ENCODE assay signal across 8 cellular contexts in the genomic region with DNA sequence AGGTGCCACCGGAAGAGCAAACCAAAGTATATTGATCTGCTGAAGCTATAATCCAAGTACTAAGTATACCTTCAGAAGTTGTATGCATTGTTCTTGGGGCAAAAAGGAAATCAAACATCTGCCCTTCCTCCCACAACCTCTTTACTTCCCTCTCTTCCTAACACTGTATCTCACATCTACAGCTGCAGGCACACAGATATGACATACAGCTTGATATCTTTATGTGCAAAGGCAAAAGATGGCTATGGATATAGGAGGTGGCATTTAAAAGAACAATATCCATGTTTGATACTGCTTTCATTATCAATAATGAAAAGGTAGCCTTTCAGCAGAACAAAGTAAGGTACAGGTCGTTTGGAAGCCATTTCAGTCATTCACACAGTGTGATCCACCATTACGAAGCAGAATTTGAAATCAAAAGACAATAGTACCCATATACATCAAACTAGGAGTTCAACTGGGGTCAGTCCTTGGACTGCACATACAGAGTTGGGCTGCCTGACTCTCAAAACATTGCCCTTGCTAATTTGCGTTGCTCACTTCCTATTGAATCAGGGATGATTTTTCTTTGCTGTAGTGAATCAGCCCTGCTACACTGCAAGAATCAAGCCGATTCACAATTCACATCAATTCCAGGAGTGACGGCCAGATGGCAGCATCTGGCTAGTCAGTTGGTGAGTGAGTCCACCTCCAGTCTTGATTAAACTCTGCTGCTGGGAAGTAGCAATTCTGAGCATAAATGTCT. TPM values are rescaled to one million over a fixed set of nuclear protein-coding genes. Genes with fewer than 3 reads are reported as not detected.
DNase-seq lines count a peak whose midpoint lies in the region; ATAC-seq, FAIRE-seq and TF ChIP-seq lines count a peak whose summit lies in the region.

No MANE protein-coding gene starts in this region.

- H3K36me3 Mint-ChIP-seq in central memory CD8-positive, alpha-beta T cell (ENCODE audit: insufficient read depth): peaks cover 2% of the 10 kb centered on the region

- CTCF ChIA-PET in A673 (lab: Charles Lee): interaction anchor here (1.4 to 1.7 kb wide), 3 partner anchors 158 to 176 kb away, joined by 5 to 10 read pairs (median 7); no protein-coding TSS in a partner anchor

- no TSS peak for BruUV-seq in A673 (replicated peaks; lab: Mats Ljungman, UMichigan)

- H3K27ac Mint-ChIP-seq in central memory CD8-positive, alpha-beta T cell (ENCODE audit: low read depth): no peak overlapping the region

- H3K27me3 ChIP-seq in A673 (replicated peaks; ENCODE audit: insufficient read depth, low read depth, low read length, poor library complexity) (no peaks in the 10 kb centered on the region), left lung (no peaks in the 10 kb centered on the region)

- no peak overlapping the region for H3K4me3 Mint-ChIP-seq in central memory CD8-positive, alpha-beta T cell

- H3K4me3 ChIP-seq in A673 (ENCODE audit: low read depth, low read length, poor library complexity, severe bottlenecking) (no peak overlapping the region), left lung (no peak overlapping the region)

- no peak for ATAC-seq in central memory CD8-positive, alpha-beta T cell (replicated peaks; ENCODE audit: extremely low read depth, poor library complexity, severe bottlenecking)
- ATAC-seq in left lung (peak; percentile 98), GM21367 (IDR thresholded peaks at IDR 0.05; ENCODE audit: unreplicated experiment) (no peak)

- POLR2A ChIA-PET in A673 (lab: Charles Lee; ENCODE audit: low non-redundant PET): no interaction called here

- H3K27me3 Mint-ChIP-seq in central memory CD8-positive, alpha-beta T cell: no peaks in the 10 kb centered on the region

- no peak for TF ChIP-seq POLR2A in GM12891 (IDR thresholded peaks at IDR 0.05; ENCODE audit: low read depth, low read length)

- intact Hi-C loops in A673 (cut with micrococcal nuclease; ENCODE audit: unreplicated experiment): loop anchor here (1.0 to 10.0 kb wide), 4 partner anchors 158 to 337 kb away; partner anchors contain the start of genes RNASE13 and TPPP2
- intact Hi-C loops in left lung (cut with DNase I): loop anchor here in 1 of 2 donors (5.0 kb wide), 1 partner anchor 160 kb away; no protein-coding TSS in a partner anchor

- H3K4me1 Mint-ChIP-seq in central memory CD8-positive, alpha-beta T cell: no peaks in the 10 kb centered on the region

- H3K9me3 ChIP-seq in A673 (ENCODE audit: low read depth, low read length, poor library complexity, severe bottlenecking) (no peaks in the 10 kb centered on the region), left lung (no peaks in the 10 kb centered on the region)

- H3K4me1 ChIP-seq in A673 (ENCODE audit: insufficient read depth, low read length, poor library complexity, severe bottlenecking) (no peaks in the 10 kb centered on the region), left lung (peaks cover 0 to 11% of the 10 kb centered on the region in 2 donors)

- TF ChIP-seq CTCF in A673 (conservative IDR thresholded peaks at IDR 0.05; ENCODE audit: low read depth, low read length) (peak; percentile 77), left lung (IDR thresholded peaks at IDR 0.05) (peak; percentile 68 to 81)

- DNase-seq in A673 (ENCODE audit: low spot score) (peak; percentile 77), GM12891 (ENCODE audit: insufficient read length, low spot score) (peak; percentile 41), NCI-H2107 treated with DMSO at 0.1 percent for 48 hours (lab: John Stamatoyannopoulos, UW; ENCODE audit: unreplicated experiment) (peak; percentile 44), left lung (peak in 1 of 2 donors; percentile 60)
- peak; percentile 43 for DNase-seq in activated CD4-positive, CD25-positive, alpha-beta regulatory T cell treated with anti-CD3 and anti-CD28 coated beads, Interleukin-2, amount 50 U/mL, for 16 hours (ENCODE audit: low read depth, low spot score)
- DNase-seq in central memory CD8-positive, alpha-beta T cell (ENCODE audit: low spot score in 2 of 2): peak; percentile 39 to 46
- peak; percentile 20 to 59 (median 42) for DNase-seq in stimulated activated CD4-positive, alpha-beta T cell treated with anti-CD3 and anti-CD28 coated beads, TNF-alpha, amount 100 ng/mL, for 24 hours (ENCODE audit: low read depth in 3 of 3)

- peak; percentile 93 for FAIRE-seq in GM12891 (lab: Jason Lieb, UNC)

- H3K27ac ChIP-seq in A673 (ENCODE audit: low read depth, low read length, poor library complexity, severe bottlenecking) (no peak overlapping the region), left lung (no peak overlapping the region)

- H3K9me3 Mint-ChIP-seq in central memory CD8-positive, alpha-beta T cell: no peaks in the 10 kb centered on the region

- H3K36me3 ChIP-seq in A673 (ENCODE audit: insufficient read depth, low read length, poor library complexity, severe bottlenecking): no peaks in the 10 kb centered on the region
- H3K36me3 ChIP-seq in left lung: no peaks in the 10 kb centered on the region

TF ChIP-seq in GM12891, 5 proteins besides CTCF, POLR2A, EP300 and RAD21:
- no peak for TF ChIP-seq TAF1 (IDR thresholded peaks at IDR 0.05; ENCODE audit: low read depth, low read length)
- TF ChIP-seq POLR2AphosphoS5 (IDR thresholded peaks at IDR 0.05; ENCODE audit: low read depth, low read length): no peak
- no peak for TF ChIP-seq PAX5 (IDR thresholded peaks at IDR 0.05; ENCODE audit: insufficient read depth, low read length, severe bottlenecking)
- TF ChIP-seq SPI1 (IDR thresholded peaks at IDR 0.05; ENCODE audit: low read depth, low read length): no peak
- no peak for TF ChIP-seq POU2F2 (IDR thresholded peaks at IDR 0.05; ENCODE audit: low read depth, low read length)

RNA-seq across cellular contexts. Expression of gene ANG, which starts 8.9 kb away (rescaled TPM):
- total RNA-seq in A673 (2021) (0.71 and 2.2 TPM in 2 replicates), left lung (10 to 100 TPM; 10.3 to 11.0 TPM)
- polyA plus RNA-seq in GM12891 (2012; ENCODE audit: low read depth, missing spikeins): 1.0 TPM

RNA-seq across cellular contexts. Expression of gene RNASE4, which starts 13.1 kb away (rescaled TPM):
- total RNA-seq in A673 (2021) (0.75 and 1.8 TPM in 2 replicates), left lung (10 to 100 TPM; 17.9 to 18.5 TPM)
- polyA plus RNA-seq in GM12891 (2012; ENCODE audit: low read depth, missing spikeins): 0.47 TPM

RNA-seq across cellular contexts. Expression of gene EDDM3A, which starts 48.2 kb away (rescaled TPM):
- total RNA-seq in A673 (2021) (not detected in 2 replicates), left lung (not detected)
- polyA plus RNA-seq in GM12891 (2012; ENCODE audit: low read depth, missing spikeins): not detected

RNA-seq across cellular contexts. Expression of gene OR6S1, which starts 56.0 kb away (rescaled TPM):
- total RNA-seq in A673 (2021) (not detected in 2 replicates), left lung (not detected)
- polyA plus RNA-seq in GM12891 (2012; ENCODE audit: low read depth, missing spikeins): not detected
